In the genomic region with DNA sequence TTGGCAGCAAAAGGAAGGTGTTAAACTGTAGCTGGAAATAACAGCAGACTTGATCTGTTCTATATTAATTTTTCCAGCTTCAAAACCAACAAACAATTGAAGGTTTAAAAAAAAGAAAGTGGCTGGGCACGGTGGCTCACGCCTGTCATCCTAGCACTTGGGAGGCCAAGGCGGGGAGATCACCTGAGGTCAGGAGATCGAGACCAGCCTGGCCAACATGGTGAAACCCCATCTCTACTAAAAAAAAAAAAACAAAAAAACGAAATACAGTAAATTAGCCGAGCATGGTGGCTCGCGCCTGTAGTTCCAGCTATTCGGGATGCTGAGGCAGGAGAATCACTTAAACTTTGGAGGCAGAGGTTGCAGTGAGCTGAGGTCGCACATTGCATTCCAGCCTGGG, we compare ENCODE assay signal across 1 cellular context.
TF ChIP-seq lines count a peak whose summit lies in the region.

No MANE protein-coding gene starts in this region.

TF ChIP-seq in A549, 52 proteins besides CTCF, POLR2A, EP300 and RAD21 (continued from another document):
- TF ChIP-seq MAZ (IDR thresholded peaks at IDR 0.05; ENCODE audit: borderline replicate concordance, low read depth, low read length) = no peak
- TF ChIP-seq, protein P1, sequence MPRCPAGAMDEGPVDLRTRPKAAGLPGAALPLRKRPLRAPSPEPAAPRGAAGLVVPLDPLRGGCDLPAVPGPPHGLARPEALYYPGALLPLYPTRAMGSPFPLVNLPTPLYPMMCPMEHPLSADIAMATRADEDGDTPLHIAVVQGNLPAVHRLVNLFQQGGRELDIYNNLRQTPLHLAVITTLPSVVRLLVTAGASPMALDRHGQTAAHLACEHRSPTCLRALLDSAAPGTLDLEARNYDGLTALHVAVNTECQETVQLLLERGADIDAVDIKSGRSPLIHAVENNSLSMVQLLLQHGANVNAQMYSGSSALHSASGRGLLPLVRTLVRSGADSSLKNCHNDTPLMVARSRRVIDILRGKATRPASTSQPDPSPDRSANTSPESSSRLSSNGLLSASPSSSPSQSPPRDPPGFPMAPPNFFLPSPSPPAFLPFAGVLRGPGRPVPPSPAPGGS (IDR thresholded peaks at IDR 0.05) = no peak
- TF ChIP-seq HEYL (CRISPR knock-in tag; IDR thresholded peaks at IDR 0.05) = no peak
- TF ChIP-seq RCOR1 (IDR thresholded peaks at IDR 0.05; ENCODE audit: low read depth, low read length) = no peak
- TF ChIP-seq, protein P2, sequence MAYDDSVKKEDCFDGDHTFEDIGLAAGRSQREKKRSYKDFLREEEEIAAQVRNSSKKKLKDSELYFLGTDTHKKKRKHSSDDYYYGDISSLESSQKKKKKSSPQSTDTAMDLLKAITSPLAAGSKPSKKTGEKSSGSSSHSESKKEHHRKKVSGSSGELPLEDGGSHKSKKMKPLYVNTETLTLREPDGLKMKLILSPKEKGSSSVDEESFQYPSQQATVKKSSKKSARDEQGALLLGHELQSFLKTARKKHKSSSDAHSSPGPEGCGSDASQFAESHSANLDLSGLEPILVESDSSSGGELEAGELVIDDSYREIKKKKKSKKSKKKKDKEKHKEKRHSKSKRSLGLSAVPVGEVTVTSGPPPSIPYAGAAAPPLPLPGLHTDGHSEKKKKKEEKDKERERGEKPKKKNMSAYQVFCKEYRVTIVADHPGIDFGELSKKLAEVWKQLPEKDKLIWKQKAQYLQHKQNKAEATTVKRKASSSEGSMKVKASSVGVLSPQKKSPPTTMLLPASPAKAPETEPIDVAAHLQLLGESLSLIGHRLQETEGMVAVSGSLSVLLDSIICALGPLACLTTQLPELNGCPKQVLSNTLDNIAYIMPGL (CRISPR knock-in tag; IDR thresholded peaks at IDR 0.05; ENCODE audit: borderline replicate concordance) = no peak
- TF ChIP-seq, protein P3, sequence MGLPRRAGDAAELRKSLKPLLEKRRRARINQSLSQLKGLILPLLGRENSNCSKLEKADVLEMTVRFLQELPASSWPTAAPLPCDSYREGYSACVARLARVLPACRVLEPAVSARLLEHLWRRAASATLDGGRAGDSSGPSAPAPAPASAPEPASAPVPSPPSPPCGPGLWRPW (IDR thresholded peaks at IDR 0.05) = no peak
- no peak for TF ChIP-seq SMC3 (IDR thresholded peaks at IDR 0.05)
- TF ChIP-seq, protein P4, sequence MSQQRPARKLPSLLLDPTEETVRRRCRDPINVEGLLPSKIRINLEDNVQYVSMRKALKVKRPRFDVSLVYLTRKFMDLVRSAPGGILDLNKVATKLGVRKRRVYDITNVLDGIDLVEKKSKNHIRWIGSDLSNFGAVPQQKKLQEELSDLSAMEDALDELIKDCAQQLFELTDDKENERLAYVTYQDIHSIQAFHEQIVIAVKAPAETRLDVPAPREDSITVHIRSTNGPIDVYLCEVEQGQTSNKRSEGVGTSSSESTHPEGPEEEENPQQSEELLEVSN (IDR thresholded peaks at IDR 0.05; ENCODE audit: borderline replicate concordance, low read depth) = no peak
